Comparison of ENCODE assay signal across 9 cellular contexts in the genomic region with DNA sequence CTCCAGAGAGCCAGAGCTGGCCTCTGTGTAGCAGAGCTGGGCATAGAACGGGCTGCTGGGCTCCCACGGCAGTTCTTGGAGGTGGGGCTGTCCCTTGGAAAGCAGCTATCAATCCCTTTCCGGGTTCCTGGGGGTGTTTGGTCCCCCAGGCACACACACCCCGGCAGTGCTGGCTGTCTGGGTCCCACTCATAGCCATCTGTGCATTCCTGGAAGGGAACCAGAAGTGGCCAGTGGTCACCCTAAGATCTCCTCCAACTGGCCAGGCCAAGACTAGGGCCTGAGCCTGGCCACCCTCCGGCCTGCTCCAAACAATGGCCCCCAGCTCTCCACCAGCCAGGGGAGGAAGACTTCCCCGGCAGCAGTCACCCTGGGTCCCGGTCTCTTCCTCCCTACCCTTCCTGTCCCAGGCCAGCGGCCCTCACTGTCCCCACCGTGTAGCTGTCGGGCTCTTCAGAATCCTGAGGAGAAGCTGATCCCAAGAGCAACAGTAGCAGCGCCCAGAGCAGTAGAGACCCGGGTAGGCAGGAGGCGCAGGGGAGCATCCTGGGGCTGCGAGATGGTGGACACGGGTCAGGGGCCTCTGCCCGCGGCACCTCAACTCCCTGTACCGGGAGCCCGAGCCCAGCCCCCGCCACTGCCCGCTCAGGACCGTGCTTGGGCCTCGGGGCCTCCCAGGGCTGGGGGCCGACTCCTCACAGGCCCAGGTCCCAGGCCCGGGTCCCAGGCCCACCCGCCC. TPM values are rescaled to one million over a fixed set of nuclear protein-coding genes. Genes with fewer than 3 reads are reported as not detected.
DNase-seq lines count a peak whose midpoint lies in the region; ATAC-seq, FAIRE-seq and TF ChIP-seq lines count a peak whose summit lies in the region.
"Had no signal": no experiment of that assay in that cellular context is flagged by ENCODE, and none has a peak within 500 bp of the region (broad histone marks: within the 10 kb centered on the region; RNA-seq: fewer than 3 reads in every experiment).

No MANE protein-coding gene starts in this region.

- H3K4me3 ChIP-seq in right cardiac atrium (ENCODE audit: low read length) (peak overlapping the region; percentile 79), retinal pigment epithelial cell (ENCODE audit: low read length) (peak overlapping the region; percentile 75)

- DNase-seq in ELF-1 (ENCODE audit: low read depth, low spot score) = peak; percentile 48
- no peak for DNase-seq in activated CD8-positive, alpha-beta T cell treated with anti-CD3 and anti-CD28 coated beads, Interleukin-2, amount 10 ng/mL, durations not matched to agents 7 days and 5 days
- peak; percentile 38 to 79 (median 77) for DNase-seq in right cardiac atrium
- no peak for DNase-seq in retinal pigment epithelial cell (ENCODE audit: low read depth)
- no peak for DNase-seq in GM12892 (ENCODE audit: insufficient read length)

- H3K27me3 Mint-ChIP-seq in activated CD8-positive, alpha-beta T cell treated with anti-CD3 and anti-CD28 coated beads, Interleukin-2, amount 10 ng/mL, durations not matched to agents 7 days and 5 days (ENCODE audit: low read depth) = peaks cover 5% of the 10 kb centered on the region

- no peaks in the 10 kb centered on the region for H3K9me3 Mint-ChIP-seq in activated CD8-positive, alpha-beta T cell treated with anti-CD3 and anti-CD28 coated beads, Interleukin-2, amount 10 ng/mL, durations not matched to agents 7 days and 5 days (ENCODE audit: insufficient read depth)

- H3K4me1 Mint-ChIP-seq in activated CD8-positive, alpha-beta T cell treated with anti-CD3 and anti-CD28 coated beads, Interleukin-2, amount 10 ng/mL, durations not matched to agents 7 days and 5 days (ENCODE audit: low read depth) = peaks cover 59% of the 10 kb centered on the region

- peaks cover 5% of the 10 kb centered on the region for H3K4me1 ChIP-seq in right cardiac atrium (ENCODE audit: control insufficient read depth, insufficient read depth, low read length)

- H3K9me3 ChIP-seq in right cardiac atrium (ENCODE audit: control insufficient read depth, low read length) = no peaks in the 10 kb centered on the region

- WGBS in right cardiac atrium = 9% methylated on average over 26 of the region's 26 CpGs

- TF ChIP-seq CTCF in retinal pigment epithelial cell (conservative IDR thresholded peaks at IDR 0.05; ENCODE audit: low read depth, low read length) = peak; percentile 38

- intact Hi-C loops in right cardiac atrium (cut with DNase I) = no loop called here

- H3K27me3 ChIP-seq in right cardiac atrium (ENCODE audit: control insufficient read depth, insufficient read depth) = no peaks in the 10 kb centered on the region

- CTCF ChIA-PET in activated CD8-positive, alpha-beta T cell treated with anti-CD3 and anti-CD28 coated beads, Interleukin-2, amount 10 ng/mL, durations not matched to agents 7 days and 5 days (lab: Charles Lee) = interaction anchor here (1.6 to 18.4 kb wide), 3 partner anchors 12 to 160 kb away, joined by 3 to 584 read pairs (median 90); a partner anchor contains a TSS

- no peak for ATAC-seq in activated CD8-positive, alpha-beta T cell treated with anti-CD3 and anti-CD28 coated beads, Interleukin-2, amount 10 ng/mL, durations not matched to agents 7 days and 5 days
- peak; percentile 6 to 11 for ATAC-seq in right cardiac atrium
- ATAC-seq in GM19463 (IDR thresholded peaks at IDR 0.05; ENCODE audit: unreplicated experiment) = no peak
- no peak for ATAC-seq in HG03095 (IDR thresholded peaks at IDR 0.05; ENCODE audit: unreplicated experiment)
- ATAC-seq in GM18909 (IDR thresholded peaks at IDR 0.05; ENCODE audit: poor library complexity, unreplicated experiment) = no peak

- POLR2A ChIA-PET in activated CD8-positive, alpha-beta T cell treated with anti-CD3 and anti-CD28 coated beads, Interleukin-2, amount 10 ng/mL, durations not matched to agents 7 days and 5 days (lab: Charles Lee) = interaction anchor here (0.8 to 6.6 kb wide), 8 partner anchors 9 to 396 kb away, joined by 3 to 143 read pairs (median 6); a partner anchor contains a TSS

- H3K27ac ChIP-seq in right cardiac atrium (ENCODE audit: low read length) = peak overlapping the region; percentile 46

- H3K36me3 Mint-ChIP-seq in activated CD8-positive, alpha-beta T cell treated with anti-CD3 and anti-CD28 coated beads, Interleukin-2, amount 10 ng/mL, durations not matched to agents 7 days and 5 days (ENCODE audit: low read depth) = peaks cover 10% of the 10 kb centered on the region

- no peak for FAIRE-seq in GM12892 (lab: Jason Lieb, UNC)

- H3K4me3 Mint-ChIP-seq in activated CD8-positive, alpha-beta T cell treated with anti-CD3 and anti-CD28 coated beads, Interleukin-2, amount 10 ng/mL, durations not matched to agents 7 days and 5 days = peak overlapping the region; percentile 40

- TF ChIP-seq POLR2A in GM12892 (IDR thresholded peaks at IDR 0.05; ENCODE audit: low read depth, low read length) = no peak

- H3K27ac Mint-ChIP-seq in activated CD8-positive, alpha-beta T cell treated with anti-CD3 and anti-CD28 coated beads, Interleukin-2, amount 10 ng/mL, durations not matched to agents 7 days and 5 days = peak overlapping the region; percentile 60

RNA-seq across cellular contexts. Expression of a gene that starts 0.6 kb away (rescaled TPM):
- total RNA-seq in activated CD8-positive, alpha-beta T cell treated with anti-CD3 and anti-CD28 coated beads, Interleukin-2, amount 10 ng/mL, durations not matched to agents 7 days and 5 days = 1 to 10 TPM; 4.8 to 5.0 TPM
- 100 to 1,000 TPM; 139 to 164 (median 142) TPM for total RNA-seq in right cardiac atrium
- 128 TPM for polyA plus RNA-seq in right cardiac atrium
- polyA plus RNA-seq in GM12892 (2012; ENCODE audit: missing spikeins) = 8.5 TPM

RNA-seq across cellular contexts. Expression of a gene that starts 7.7 kb away (rescaled TPM):
- 100 to 1,000 TPM; 381 to 413 TPM for total RNA-seq in activated CD8-positive, alpha-beta T cell treated with anti-CD3 and anti-CD28 coated beads, Interleukin-2, amount 10 ng/mL, durations not matched to agents 7 days and 5 days
- total RNA-seq in right cardiac atrium = 1 to 10 TPM in 1 of 4 donors, under 1 TPM in 3; 0.45 to 1.7 (median 0.64) TPM
- 0.79 TPM for polyA plus RNA-seq in right cardiac atrium
- 2.0 TPM for polyA plus RNA-seq in GM12892 (2012; ENCODE audit: missing spikeins)
- total RNA-seq: renal cortical epithelial cell had no signal

RNA-seq across cellular contexts. Expression of a gene that starts 11.7 kb away (rescaled TPM):
- 100 to 1,000 TPM; 106 to 111 TPM for total RNA-seq in activated CD8-positive, alpha-beta T cell treated with anti-CD3 and anti-CD28 coated beads, Interleukin-2, amount 10 ng/mL, durations not matched to agents 7 days and 5 days
- total RNA-seq in right cardiac atrium = 10 to 100 TPM; 33.3 to 39.5 (median 35.8) TPM
- polyA plus RNA-seq in right cardiac atrium = 44.7 TPM
- 51.3 TPM for polyA plus RNA-seq in GM12892 (2012; ENCODE audit: missing spikeins)

RNA-seq across cellular contexts. Expression of a gene that starts 14.0 kb away (rescaled TPM):
- total RNA-seq in activated CD8-positive, alpha-beta T cell treated with anti-CD3 and anti-CD28 coated beads, Interleukin-2, amount 10 ng/mL, durations not matched to agents 7 days and 5 days = 1,000 to 10,000 TPM; 2,110 to 2,145 TPM
- total RNA-seq in right cardiac atrium = 100 to 1,000 TPM; 285 to 470 (median 377) TPM
- polyA plus RNA-seq in right cardiac atrium = 389 TPM
- polyA plus RNA-seq in GM12892 (2012; ENCODE audit: missing spikeins) = 777 TPM

RNA-seq across cellular contexts. Expression of a gene that starts 16.3 kb away (rescaled TPM):
- total RNA-seq in activated CD8-positive, alpha-beta T cell treated with anti-CD3 and anti-CD28 coated beads, Interleukin-2, amount 10 ng/mL, durations not matched to agents 7 days and 5 days = 10 to 100 TPM; 80.4 to 89.0 TPM
- total RNA-seq in right cardiac atrium = 10 to 100 TPM; 39.7 to 46.6 (median 42.8) TPM
- 37.8 TPM for polyA plus RNA-seq in right cardiac atrium
- 66.8 TPM for polyA plus RNA-seq in GM12892 (2012; ENCODE audit: missing spikeins)

Comparison
In these comparisons a context has a peak if more than half of its experiments do, and no peak if none do; other contexts are left out.
1. DNase-seq: peak in ELF-1 (single experiment) and right cardiac atrium (3 of 3); none in activated CD8-positive, alpha-beta T cell treated with anti-CD3 and anti-CD28 coated beads, Interleukin-2, amount 10 ng/mL, durations not matched to agents 7 days and 5 days (single experiment), retinal pigment epithelial cell (single experiment) and GM12892 (single experiment).
2. ATAC-seq: peak in right cardiac atrium (2 of 2); none in activated CD8-positive, alpha-beta T cell treated with anti-CD3 and anti-CD28 coated beads, Interleukin-2, amount 10 ng/mL, durations not matched to agents 7 days and 5 days (single experiment), GM19463 (single experiment), HG03095 (single experiment) and GM18909 (single experiment).
3. RNA of a gene that starts 0.6 kb away (total RNA-seq): 139 to 164 TPM in right cardiac atrium; 4.8 to 5.0 TPM in activated CD8-positive, alpha-beta T cell treated with anti-CD3 and anti-CD28 coated beads, Interleukin-2, amount 10 ng/mL, durations not matched to agents 7 days and 5 days; every median in the first group is over 10 times any median in the second.
4. RNA of a gene that starts 7.7 kb away (total RNA-seq): 381 to 413 TPM in activated CD8-positive, alpha-beta T cell treated with anti-CD3 and anti-CD28 coated beads, Interleukin-2, amount 10 ng/mL, durations not matched to agents 7 days and 5 days; 0.45 to 1.7 TPM in right cardiac atrium; every median in the first group is over 100 times any median in the second.